24 cellular contexts compared by ENCODE assay signal in the genomic region with DNA sequence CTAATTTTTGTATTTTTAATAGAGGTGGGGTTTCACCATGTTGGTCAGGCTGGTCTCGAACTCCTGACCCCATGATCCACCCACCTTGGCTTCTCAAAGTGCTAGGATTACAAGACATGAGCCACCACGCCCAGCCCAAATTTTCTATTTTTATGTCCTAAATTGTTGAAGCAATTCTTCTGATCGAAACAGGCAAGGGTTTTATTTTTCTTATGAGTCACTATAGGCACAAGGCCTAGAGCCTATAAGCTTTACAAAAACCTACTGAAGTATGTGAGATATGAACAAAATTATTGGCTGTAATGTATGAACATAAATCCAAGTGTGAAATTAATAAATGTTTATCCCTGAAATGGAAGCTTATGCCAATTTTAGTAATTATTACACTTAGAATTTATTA.
DNase-seq lines count a peak whose midpoint lies in the region; ATAC-seq lines count a peak whose summit lies in the region.
"Had no signal": no experiment of that assay in that cellular context is flagged by ENCODE, and none has a peak within 500 bp of the region (broad histone marks: within the 10 kb centered on the region; RNA-seq: fewer than 3 reads in every experiment).

No MANE protein-coding gene starts in this region.

- H3K27ac Mint-ChIP-seq in activated CD4-positive, alpha-beta T cell treated with anti-CD3 and anti-CD28 coated beads, Interleukin-2, amount 10 ng/mL, durations not matched to agents 24 days and 14 days = no peak overlapping the region
- H3K27ac Mint-ChIP-seq: activated CD8-positive, alpha-beta T cell treated with anti-CD3 and anti-CD28 coated beads, Interleukin-2, amount 10 ng/mL, durations not matched to agents 7 days and 5 days; activated naive CD8-positive, alpha-beta T cell treated with anti-CD3 and anti-CD28 coated beads, Interleukin-2, amount 10 ng/mL, durations not matched to agents 7 days and 5 days; B cell; CD8-positive, alpha-beta T cell had no signal

- H3K9me3 Mint-ChIP-seq in activated CD4-positive, alpha-beta T cell treated with anti-CD3 and anti-CD28 coated beads, Interleukin-2, amount 10 ng/mL, durations not matched to agents 24 days and 14 days = no peaks in the 10 kb centered on the region
- H3K9me3 Mint-ChIP-seq: activated naive CD8-positive, alpha-beta T cell treated with anti-CD3 and anti-CD28 coated beads, Interleukin-2, amount 10 ng/mL, durations not matched to agents 7 days and 5 days; CD8-positive, alpha-beta T cell had no signal

- no peak overlapping the region for H3K4me3 Mint-ChIP-seq in activated CD4-positive, alpha-beta T cell treated with anti-CD3 and anti-CD28 coated beads, Interleukin-2, amount 10 ng/mL, durations not matched to agents 24 days and 14 days
- H3K4me3 Mint-ChIP-seq: activated CD8-positive, alpha-beta T cell treated with anti-CD3 and anti-CD28 coated beads, Interleukin-2, amount 10 ng/mL, durations not matched to agents 7 days and 5 days; activated naive CD8-positive, alpha-beta T cell treated with anti-CD3 and anti-CD28 coated beads, Interleukin-2, amount 10 ng/mL, durations not matched to agents 7 days and 5 days; B cell; CD8-positive, alpha-beta T cell had no signal

- DNase-seq in EH (ENCODE audit: low read depth) (peak; percentile 64), NCI-H446 treated with DMSO at 0.1 percent for 48 hours (lab: John Stamatoyannopoulos, UW) (peak; percentile 16), dedifferentiated amniotic fluid mesenchymal stem cell (ENCODE audit: extremely low spot score) (peak; percentile 53), hepatic stellate cell (ENCODE audit: low spot score) (peak; percentile 14), iPS-NIHi11 (ENCODE audit: low spot score) (no peak), NCI-H187 (lab: John Stamatoyannopoulos, UW) (no peak)
- DNase-seq in activated CD4-positive, alpha-beta T cell treated with anti-CD3 and anti-CD28 coated beads, Interleukin-2, amount 10 ng/mL, durations not matched to agents 24 days and 14 days = no peak
- DNase-seq: activated CD4-positive, alpha-beta T cell treated with anti-CD3 and anti-CD28 coated beads for 1 hour; activated CD8-positive, alpha-beta T cell treated with anti-CD3 and anti-CD28 coated beads, Interleukin-2, amount 10 ng/mL, durations not matched to agents 7 days and 5 days; activated naive CD8-positive, alpha-beta T cell treated with anti-CD3 and anti-CD28 coated beads, Interleukin-2, amount 10 ng/mL, durations not matched to agents 7 days and 5 days; body of pancreas; CD8-positive, alpha-beta T cell; effector memory CD4-positive, alpha-beta T cell; erythroblast; left ventricle myocardium superior; NCI-H1436 treated with DMSO at 0.1 percent for 48 hours; NCI-H524; small intestine; stimulated activated CD4-positive, alpha-beta T cell treated with anti-CD3 and anti-CD28 coated beads, Interleukin-1b, Interleukin-23, amount 100 ng/mL, for 48 hours; T-helper 2 cell had no signal

- intact Hi-C loops in activated CD4-positive, alpha-beta T cell treated with anti-CD3 and anti-CD28 coated beads, Interleukin-2, amount 10 ng/mL, durations not matched to agents 24 days and 14 days (cut with micrococcal nuclease) = no loop called here

- H3K27me3 Mint-ChIP-seq in activated CD4-positive, alpha-beta T cell treated with anti-CD3 and anti-CD28 coated beads, Interleukin-2, amount 10 ng/mL, durations not matched to agents 24 days and 14 days = peaks cover 23% of the 10 kb centered on the region
- H3K27me3 Mint-ChIP-seq: B cell had no signal

- no peak for ATAC-seq in GM21576 (IDR thresholded peaks at IDR 0.05; ENCODE audit: unreplicated experiment)
- ATAC-seq: activated CD8-positive, alpha-beta T cell treated with anti-CD3 and anti-CD28 coated beads, Interleukin-2, amount 10 ng/mL, durations not matched to agents 7 days and 5 days; body of pancreas; CD8-positive, alpha-beta T cell; HCT116; left ventricle myocardium superior; Right ventricle myocardium inferior had no signal

- no peaks in the 10 kb centered on the region for H3K4me1 Mint-ChIP-seq in activated CD4-positive, alpha-beta T cell treated with anti-CD3 and anti-CD28 coated beads, Interleukin-2, amount 10 ng/mL, durations not matched to agents 24 days and 14 days
- H3K4me1 Mint-ChIP-seq: activated naive CD8-positive, alpha-beta T cell treated with anti-CD3 and anti-CD28 coated beads, Interleukin-2, amount 10 ng/mL, durations not matched to agents 7 days and 5 days; B cell had no signal

- no peaks in the 10 kb centered on the region for H3K36me3 Mint-ChIP-seq in activated CD4-positive, alpha-beta T cell treated with anti-CD3 and anti-CD28 coated beads, Interleukin-2, amount 10 ng/mL, durations not matched to agents 24 days and 14 days (ENCODE audit: low read depth)
- H3K36me3 Mint-ChIP-seq: activated naive CD8-positive, alpha-beta T cell treated with anti-CD3 and anti-CD28 coated beads, Interleukin-2, amount 10 ng/mL, durations not matched to agents 7 days and 5 days; CD8-positive, alpha-beta T cell had no signal

Comparison
In these comparisons a context has a peak if more than half of its experiments do, and no peak if none do; other contexts are left out.
1. DNase-seq: peak in EH (single experiment), NCI-H446 treated with DMSO at 0.1 percent for 48 hours (single experiment), dedifferentiated amniotic fluid mesenchymal stem cell (single experiment) and hepatic stellate cell (single experiment); none in iPS-NIHi11 (single experiment), activated CD4-positive, alpha-beta T cell treated with anti-CD3 and anti-CD28 coated beads, Interleukin-2, amount 10 ng/mL, durations not matched to agents 24 days and 14 days (single experiment) and NCI-H187 (0 of 2).